Comparison of ENCODE assay signal across 18 cellular contexts in the genomic region with DNA sequence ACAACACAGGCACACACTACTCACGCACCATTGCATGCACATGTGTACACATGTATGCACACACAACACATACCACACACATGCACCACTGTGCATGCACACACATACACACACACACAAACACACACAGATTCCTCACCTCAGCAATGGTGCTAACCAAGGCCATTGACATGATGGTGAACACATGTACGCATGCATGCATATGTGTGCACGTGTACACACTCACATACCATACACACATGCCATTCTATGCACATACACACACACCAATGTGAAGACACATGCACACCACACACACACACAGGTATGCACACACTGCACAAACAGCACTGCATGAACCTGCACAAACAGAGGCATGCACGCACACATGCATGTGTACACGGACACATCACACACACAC.
"Had no signal": no experiment of that assay in that cellular context is flagged by ENCODE, and none has a peak within 500 bp of the region (broad histone marks: within the 10 kb centered on the region; RNA-seq: fewer than 3 reads in every experiment).

No MANE protein-coding gene starts in this region.

- ATAC-seq: activated CD4-positive, CD25-positive, alpha-beta regulatory T cell treated with anti-CD3 and anti-CD28 coated beads, Interleukin-2, amount 50 U/mL, for 24 hours; activated CD8-positive, alpha-beta T cell treated with anti-CD3 and anti-CD28 coated beads for 36 hours; activated T-cell treated with anti-CD3 and anti-CD28 coated beads, Interleukin-2, amount 50 U/mL, for 72 hours had no signal

- H3K27me3 ChIP-seq: Peyer's patch had no signal

- H3K27ac ChIP-seq: Peyer's patch had no signal

- DNase-seq: activated CD4-positive, alpha-beta T cell treated with anti-CD3 and anti-CD28 coated beads for 4 hours; activated CD8-positive, alpha-beta memory T cell treated with anti-CD3 and anti-CD28 coated beads, Interleukin-2, amount 50 U/mL, for 4 hours; activated CD8-positive, alpha-beta T cell treated with anti-CD3 and anti-CD28 coated beads for 36 hours; activated gamma-delta T cell treated with Interleukin-2 at 50 U/mL for 16 hours; activated naive CD4-positive, alpha-beta T cell treated with anti-CD3 and anti-CD28 coated beads, Interleukin-2, amount 10 ng/mL, durations not matched to agents 7 days and 5 days; activated naive CD8-positive, alpha-beta T cell treated with anti-CD3 and anti-CD28 coated beads for 36 hours; activated T-cell treated with anti-CD3 and anti-CD28 coated beads, Interleukin-2, amount 50 U/mL, for 72 hours; caudate nucleus; Karpas-422; MM.1S; NCI-H146; NCI-H187 treated with DMSO at 0.1 percent for 48 hours; NCI-H2081 treated with DMSO at 0.1 percent for 48 hours; NCI-H446; NCI-H524; Peyer's patch; SHP77 had no signal

- H3K36me3 ChIP-seq: Peyer's patch had no signal

- H3K4me3 ChIP-seq: Peyer's patch had no signal

- H3K4me1 ChIP-seq: Peyer's patch had no signal
